In genomic region chr15:42059661-42060476, GRCh38 we compare ENCODE assay signal across 8 cellular contexts. TPM values are rescaled to one million over a fixed set of nuclear protein-coding genes. Genes with fewer than 3 reads are reported as not detected.
A peak's percentile ranks its signal among the peaks of the same experiment; 100 is the strongest.
DNase-seq lines count a peak whose midpoint lies in the region; ATAC-seq and TF ChIP-seq lines count a peak whose summit lies in the region.

No MANE protein-coding gene starts in this region.

- POLR2A ChIA-PET in CD8-positive, alpha-beta memory T cell (lab: Charles Lee): no interaction called here
- POLR2A ChIA-PET in RWPE1 (lab: Yijun Ruan, JAX; ENCODE audit: low non-redundant PET): no interaction called here

- TF ChIP-seq POLR2A in heart left ventricle (IDR thresholded peaks at IDR 0.05): no peak
- TF ChIP-seq POLR2A in gastrocnemius medialis (IDR thresholded peaks at IDR 0.05): no peak

- no peaks in the 10 kb centered on the region for H3K36me3 ChIP-seq in CD8-positive, alpha-beta memory T cell (ENCODE audit: insufficient read depth, low read length)
- H3K36me3 ChIP-seq in heart left ventricle: no peaks in the 10 kb centered on the region
- no peaks in the 10 kb centered on the region for H3K36me3 ChIP-seq in gastrocnemius medialis

- no peaks in the 10 kb centered on the region for H3K36me3 Mint-ChIP-seq in CD8-positive, alpha-beta memory T cell
- no peaks in the 10 kb centered on the region for H3K36me3 Mint-ChIP-seq in activated naive CD4-positive, alpha-beta T cell treated with anti-CD3 and anti-CD28 coated beads for 36 hours (ENCODE audit: low read depth)

- ATAC-seq in heart left ventricle (no peak), gastrocnemius medialis (no peak), HG03571 (IDR thresholded peaks at IDR 0.05; ENCODE audit: unreplicated experiment) (no peak)

- H3K27ac ChIP-seq in CD8-positive, alpha-beta memory T cell (ENCODE audit: low read depth, low read length): no peak overlapping the region
- H3K27ac ChIP-seq in RWPE1: no peak overlapping the region
- no peak overlapping the region for H3K27ac ChIP-seq in heart left ventricle
- no peak overlapping the region for H3K27ac ChIP-seq in gastrocnemius medialis

- H3K27ac Mint-ChIP-seq in CD8-positive, alpha-beta memory T cell: peak overlapping the region in 2 of 8 donors; percentile 32 to 63
- no peak overlapping the region for H3K27ac Mint-ChIP-seq in activated naive CD4-positive, alpha-beta T cell treated with anti-CD3 and anti-CD28 coated beads for 36 hours

- in situ Hi-C loops in gastrocnemius medialis (cut with MboI; ENCODE audit: low sequenced_read_pairs in 4 of 4): loop anchor here (5.0 to 10.0 kb wide), 3 partner anchors 63 to 68 kb away; no protein-coding TSS in a partner anchor

- H3K4me1 Mint-ChIP-seq in CD8-positive, alpha-beta memory T cell: peaks cover 7 to 15% (median 8%) of the 10 kb centered on the region in 3 donors
- H3K4me1 Mint-ChIP-seq in activated naive CD4-positive, alpha-beta T cell treated with anti-CD3 and anti-CD28 coated beads for 36 hours (ENCODE audit: low read depth): peaks cover 13% of the 10 kb centered on the region

- CTCF ChIA-PET in CD8-positive, alpha-beta memory T cell (lab: Charles Lee): interaction anchor here (0.9 to 1.9 kb wide), 5 partner anchors 9 to 287 kb away, joined by 3 to 8 read pairs (median 4); no protein-coding TSS in a partner anchor
- CTCF ChIA-PET in RWPE1 (lab: Yijun Ruan, JAX): interaction anchor here (1.0 to 1.2 kb wide), 3 partner anchors 33 to 71 kb away, joined by 3 to 4 read pairs (median 3); no protein-coding TSS in a partner anchor
- CTCF ChIA-PET in activated naive CD4-positive, alpha-beta T cell treated with anti-CD3 and anti-CD28 coated beads for 36 hours (lab: Charles Lee): interaction anchor here (1.0 to 3.8 kb wide), 7 partner anchors 12 to 78 kb away, joined by 3 to 25 read pairs (median 4); no protein-coding TSS in a partner anchor

- H3K4me3 Mint-ChIP-seq in CD8-positive, alpha-beta memory T cell: peak overlapping the region in 1 of 7 donors; percentile 72
- no peak overlapping the region for H3K4me3 Mint-ChIP-seq in activated naive CD4-positive, alpha-beta T cell treated with anti-CD3 and anti-CD28 coated beads for 36 hours

- peak; percentile 40 to 73 (median 58) for DNase-seq in CD8-positive, alpha-beta memory T cell
- peak; percentile 51 for DNase-seq in HuH-7 (ENCODE audit: low spot score)
- peak; percentile 37 for DNase-seq in RWPE1 (ENCODE audit: low spot score)
- DNase-seq in activated naive CD4-positive, alpha-beta T cell treated with anti-CD3 and anti-CD28 coated beads for 36 hours: peak; percentile 87
- DNase-seq in heart left ventricle: no peak
- DNase-seq in gastrocnemius medialis: no peak
- DNase-seq in HuH-7.5 (ENCODE audit: low spot score): no peak

- 45 to 50% (median 46%) methylated on average over 14 of the region's 14 CpGs for WGBS in heart left ventricle, 4 donors

- no peaks in the 10 kb centered on the region for H3K9me3 ChIP-seq in CD8-positive, alpha-beta memory T cell (ENCODE audit: low read length)
- H3K9me3 ChIP-seq in heart left ventricle (no peaks in the 10 kb centered on the region), gastrocnemius medialis (no peaks in the 10 kb centered on the region)

- peaks cover 8% of the 10 kb centered on the region for H3K27me3 ChIP-seq in CD8-positive, alpha-beta memory T cell (ENCODE audit: insufficient read depth, low read length, poor library complexity, severe bottlenecking)
- H3K27me3 ChIP-seq in heart left ventricle (peaks cover 0 to 3% (median 0%) of the 10 kb centered on the region in 9 donors), gastrocnemius medialis (no peaks in the 10 kb centered on the region)

- H3K4me1 ChIP-seq in CD8-positive, alpha-beta memory T cell (ENCODE audit: insufficient read depth, low read length): peaks cover 4% of the 10 kb centered on the region
- H3K4me1 ChIP-seq in heart left ventricle (peaks cover 0 to 15% (median 3%) of the 10 kb centered on the region in 12 donors), gastrocnemius medialis (peaks cover 15 to 20% of the 10 kb centered on the region in 2 donors)

- TF ChIP-seq CTCF in RWPE1 (conservative IDR thresholded peaks at IDR 0.05; ENCODE audit: low read depth) (peak; percentile 96), heart left ventricle (IDR thresholded peaks at IDR 0.05) (peak; percentile 80 to 95 (median 88)), gastrocnemius medialis (IDR thresholded peaks at IDR 0.05 in 4 of 5, conservative IDR thresholded peaks at IDR 0.05 in 1 of 5) (peak; percentile 80 to 91 (median 87))

- intact Hi-C loops in activated naive CD4-positive, alpha-beta T cell treated with anti-CD3 and anti-CD28 coated beads for 36 hours (cut with micrococcal nuclease): loop anchor here (1.0 kb wide), 2 partner anchors 288 to 502 kb away; no protein-coding TSS in a partner anchor
- intact Hi-C loops in heart left ventricle (cut with DNase I): loop anchor here in 7 of 10 donors (1.0 to 10.0 kb wide), 8 partner anchors 71 to 415 kb away; partner anchors contain the start of genes SPTBN5 (in 2 of the 7), MAPKBP1 (in 1 of the 7) and PLA2G4B (in 1 of the 7)
- intact Hi-C loops in gastrocnemius medialis (cut with DNase I; ENCODE audit: low total_unique reads): no loop called here

- H3K4me3 ChIP-seq in CD8-positive, alpha-beta memory T cell (ENCODE audit: low read length): no peak overlapping the region
- H3K4me3 ChIP-seq in heart left ventricle (no peak overlapping the region), gastrocnemius medialis (no peak overlapping the region)

- H3K27me3 Mint-ChIP-seq in CD8-positive, alpha-beta memory T cell: peaks cover 28 to 39% of the 10 kb centered on the region in 2 donors
- peaks cover 22% of the 10 kb centered on the region for H3K27me3 Mint-ChIP-seq in activated naive CD4-positive, alpha-beta T cell treated with anti-CD3 and anti-CD28 coated beads for 36 hours (ENCODE audit: low read depth)

- no peaks in the 10 kb centered on the region for H3K9me3 Mint-ChIP-seq in CD8-positive, alpha-beta memory T cell
- no peaks in the 10 kb centered on the region for H3K9me3 Mint-ChIP-seq in activated naive CD4-positive, alpha-beta T cell treated with anti-CD3 and anti-CD28 coated beads for 36 hours

RNA-seq across cellular contexts. Expression of gene PLA2G4D, which starts 34.5 kb away (rescaled TPM):
- total RNA-seq in CD8-positive, alpha-beta memory T cell: not detected
- not detected for polyA plus RNA-seq in CD8-positive, alpha-beta memory T cell
- not detected for total RNA-seq in activated naive CD4-positive, alpha-beta T cell treated with anti-CD3 and anti-CD28 coated beads for 36 hours
- total RNA-seq in heart left ventricle: not detected
- not detected for polyA plus RNA-seq in heart left ventricle
- under 1 TPM in 1 of 4 donors, not detected in 3; 0.10 TPM for total RNA-seq in gastrocnemius medialis

RNA-seq across cellular contexts. Expression of gene PLA2G4E, which starts 39.0 kb away (rescaled TPM):
- total RNA-seq in CD8-positive, alpha-beta memory T cell: not detected
- polyA plus RNA-seq in CD8-positive, alpha-beta memory T cell: not detected
- not detected for total RNA-seq in activated naive CD4-positive, alpha-beta T cell treated with anti-CD3 and anti-CD28 coated beads for 36 hours
- total RNA-seq in heart left ventricle (1 to 10 TPM in 1 of 9 donors, under 1 TPM in 3, not detected in 5; 0.05 to 1.1 (median 0.05) TPM), gastrocnemius medialis (not detected)
- under 1 TPM in 1 of 2 donors, not detected in 1; 0.01 TPM for polyA plus RNA-seq in heart left ventricle

Comparison
In these comparisons a context has a peak if more than half of its experiments do, and no peak if none do; other contexts are left out.
1. DNase-seq: peak in CD8-positive, alpha-beta memory T cell (5 of 5), HuH-7 (single experiment), RWPE1 (single experiment) and activated naive CD4-positive, alpha-beta T cell treated with anti-CD3 and anti-CD28 coated beads for 36 hours (single experiment); none in heart left ventricle (0 of 5), gastrocnemius medialis (0 of 2) and HuH-7.5 (single experiment).
2. Peak in every context shown above with its lines, with median percentiles within 50 percentile points of each other: CTCF ChIP-seq.